Comparison of ENCODE assay signal across 1 cellular context in the genomic region with DNA sequence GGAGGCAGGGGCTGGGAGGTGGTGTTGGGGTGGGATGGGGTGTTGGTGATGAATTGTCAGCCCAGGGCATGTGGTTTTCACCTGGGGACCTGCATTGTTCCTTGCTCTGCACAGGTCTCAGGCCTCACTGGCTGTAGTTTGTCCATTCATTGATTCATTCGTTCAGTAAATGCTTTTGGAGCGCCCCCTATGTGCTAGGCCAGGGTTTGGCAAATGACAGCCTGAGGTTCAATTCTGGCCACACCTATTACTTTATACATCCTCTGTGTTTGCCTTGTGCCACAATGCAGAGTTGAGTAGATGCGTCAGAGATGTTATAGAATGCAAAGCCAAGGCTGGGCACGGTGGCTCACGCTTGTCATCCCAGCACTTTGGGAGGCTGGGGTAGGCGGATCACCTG.
TF ChIP-seq lines count a peak whose summit lies in the region.

No MANE protein-coding gene starts in this region.

TF ChIP-seq in H1, 55 proteins besides CTCF, POLR2A, EP300 and RAD21:
- TF ChIP-seq YY1 (IDR thresholded peaks at IDR 0.05; ENCODE audit: low read depth, low read length): no peak
- TF ChIP-seq E2F6 (IDR thresholded peaks at IDR 0.05): no peak
